Comparison of ENCODE assay signal across 8 cellular contexts in genomic region chr18:46028536-46028891, GRCh38. TPM values are rescaled to one million over a fixed set of nuclear protein-coding genes. Genes with fewer than 3 reads are reported as not detected.
A peak's percentile ranks its signal among the peaks of the same experiment; 100 is the strongest.
DNase-seq lines count a peak whose midpoint lies in the region; ATAC-seq and TF ChIP-seq lines count a peak whose summit lies in the region.

No MANE protein-coding gene starts in this region.

- peaks cover 0 to 5% (median 2%) of the 10 kb centered on the region in 5 donors for H3K27me3 Mint-ChIP-seq in naive thymus-derived CD8-positive, alpha-beta T cell

- DNase-seq in A673 (ENCODE audit: low spot score), result no peak
- no peak for DNase-seq in dorsolateral prefrontal cortex
- peak in 1 of 10 donors; percentile 15 for DNase-seq in naive thymus-derived CD8-positive, alpha-beta T cell
- DNase-seq in SHP77 treated with DMSO at 0.1 percent for 48 hours (lab: John Stamatoyannopoulos, UW), result no peak
- no peak for DNase-seq in retina
- DNase-seq in stimulated activated CD4-positive, alpha-beta T cell treated with anti-CD3 and anti-CD28 coated beads, Interleukin-15, amount 100 ng/mL, for 24 hours, result no peak

- peaks cover 0 to 5% (median 0%) of the 10 kb centered on the region in 9 donors for H3K9me3 Mint-ChIP-seq in naive thymus-derived CD8-positive, alpha-beta T cell

- H3K4me3 ChIP-seq in A673 (ENCODE audit: low read depth, low read length, poor library complexity, severe bottlenecking) (peak overlapping the region; percentile 42), dorsolateral prefrontal cortex (peak overlapping the region; percentile 37 to 78 (median 62))

- no peak overlapping the region for H3K27ac ChIP-seq in A673 (ENCODE audit: low read depth, low read length, poor library complexity, severe bottlenecking)
- H3K27ac ChIP-seq in dorsolateral prefrontal cortex, result peak overlapping the region in 19 of 59 donors; percentile 2 to 78 (median 46)

- H3K9me3 ChIP-seq in A673 (ENCODE audit: low read depth, low read length, poor library complexity, severe bottlenecking), result no peaks in the 10 kb centered on the region

- H3K36me3 ChIP-seq in A673 (ENCODE audit: insufficient read depth, low read length, poor library complexity, severe bottlenecking), result no peaks in the 10 kb centered on the region

- CTCF ChIA-PET in A673 (lab: Charles Lee), result no interaction called here

- peak overlapping the region; percentile 92 to 99 (median 94) for H3K4me3 Mint-ChIP-seq in naive thymus-derived CD8-positive, alpha-beta T cell

- H3K27me3 ChIP-seq in A673 (replicated peaks; ENCODE audit: insufficient read depth, low read depth, low read length, poor library complexity), result peaks cover 11% of the 10 kb centered on the region
- no peaks in the 10 kb centered on the region for H3K27me3 ChIP-seq in dorsolateral prefrontal cortex

- ATAC-seq in HG02885 (IDR thresholded peaks at IDR 0.05; ENCODE audit: poor library complexity, unreplicated experiment) (peak; percentile 5), GM21619 (IDR thresholded peaks at IDR 0.05; ENCODE audit: unreplicated experiment) (no peak)
- no peak for ATAC-seq in naive thymus-derived CD8-positive, alpha-beta T cell

- BruUV-seq in A673 (replicated peaks; lab: Mats Ljungman, UMichigan), result no TSS peak

- TF ChIP-seq CTCF in A673 (conservative IDR thresholded peaks at IDR 0.05; ENCODE audit: low read depth, low read length), result no peak
- no peak for TF ChIP-seq CTCF in dorsolateral prefrontal cortex (IDR thresholded peaks at IDR 0.05 in 54 of 56, conservative IDR thresholded peaks at IDR 0.05 in 2 of 56; ENCODE audit: low read depth in 1 of 56, partially characterized antibody in 56 of 56)

- intact Hi-C loops in A673 (cut with micrococcal nuclease; ENCODE audit: unreplicated experiment) (no loop called here), dorsolateral prefrontal cortex (cut with DNase I) (no loop called here)

- H3K36me3 Mint-ChIP-seq in naive thymus-derived CD8-positive, alpha-beta T cell, result peaks cover 4 to 18% (median 15%) of the 10 kb centered on the region in 3 donors

- peak overlapping the region; percentile 74 to 96 (median 85) for H3K27ac Mint-ChIP-seq in naive thymus-derived CD8-positive, alpha-beta T cell

- H3K4me1 Mint-ChIP-seq in naive thymus-derived CD8-positive, alpha-beta T cell, result peaks cover 8 to 15% (median 12%) of the 10 kb centered on the region in 4 donors

- no peaks in the 10 kb centered on the region for H3K4me1 ChIP-seq in A673 (ENCODE audit: insufficient read depth, low read length, poor library complexity, severe bottlenecking)

- POLR2A ChIA-PET in A673 (lab: Charles Lee; ENCODE audit: low non-redundant PET), result no interaction called here
- POLR2A ChIA-PET in naive thymus-derived CD8-positive, alpha-beta T cell (lab: Charles Lee), result no interaction called here

RNA-seq across cellular contexts. Expression of gene PSTPIP2, which starts 43.5 kb away (rescaled TPM):
- 5.7 and 6.3 TPM in 2 replicates for total RNA-seq in A673 (2021)
- 1 to 10 TPM in 91 of 120 experiments, under 1 TPM in 29; 0.24 to 7.2 (median 1.7) TPM for total RNA-seq in dorsolateral prefrontal cortex
- total RNA-seq in naive thymus-derived CD8-positive, alpha-beta T cell, result 1 to 10 TPM; 6.6 to 8.7 TPM
- 10 to 100 TPM; 10.9 to 17.2 (median 15.1) TPM for polyA plus RNA-seq in naive thymus-derived CD8-positive, alpha-beta T cell
